Comparison of ENCODE assay signal across 24 cellular contexts in the genomic region with DNA sequence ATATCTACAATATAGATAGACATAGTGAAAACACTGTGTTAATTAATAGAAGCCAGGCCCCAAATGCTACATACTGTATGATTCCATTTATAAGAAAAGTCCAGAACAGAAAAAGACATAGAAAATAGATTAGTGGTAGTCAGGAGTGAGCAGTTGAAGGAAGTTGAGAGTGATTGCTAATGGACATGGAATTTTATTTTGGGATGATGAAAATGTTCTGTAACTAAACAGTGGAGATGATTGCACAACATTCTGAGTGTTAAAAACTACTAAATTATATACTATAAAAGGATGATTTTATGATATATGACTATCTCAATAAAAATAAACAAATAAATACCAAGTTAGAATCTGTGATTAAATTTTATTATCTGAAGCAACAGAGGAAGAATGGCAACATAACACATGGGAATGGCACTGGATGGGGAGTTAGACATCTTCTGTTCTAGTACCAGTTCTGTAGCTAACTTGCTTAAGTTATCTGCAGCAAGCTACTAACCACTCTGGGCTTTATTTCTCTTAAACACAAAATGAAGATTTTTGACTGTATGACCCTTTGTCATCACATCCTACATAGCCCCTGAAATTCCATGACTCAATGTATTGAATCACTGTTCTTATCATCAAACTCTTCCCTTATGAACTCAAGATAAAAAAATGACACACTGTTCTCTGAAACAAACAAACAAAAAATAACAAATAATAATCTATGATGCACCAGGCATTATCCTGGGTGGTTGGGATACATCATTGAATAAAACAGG.
A peak's percentile ranks its signal among the peaks of the same experiment; 100 is the strongest.
DNase-seq lines count a peak whose midpoint lies in the region; ATAC-seq and TF ChIP-seq lines count a peak whose summit lies in the region.
"Had no signal": no experiment of that assay in that cellular context is flagged by ENCODE, and none has a peak within 500 bp of the region (broad histone marks: within the 10 kb centered on the region; RNA-seq: fewer than 3 reads in every experiment).

No MANE protein-coding gene starts in this region.

- H3K9me3 Mint-ChIP-seq in WTC11, result peaks cover 14% of the 10 kb centered on the region
- H3K9me3 Mint-ChIP-seq: activated B cell treated with CpG ODN at 0.5 μM for 24 hours; activated CD4-positive, alpha-beta memory T cell treated with anti-CD3 and anti-CD28 coated beads for 36 hours had no signal

- peak; percentile 84 for DNase-seq in EH (ENCODE audit: low read depth)
- DNase-seq in NCI-H226, result peak; percentile 54
- peak; percentile 63 for DNase-seq in dedifferentiated amniotic fluid mesenchymal stem cell (ENCODE audit: extremely low spot score)
- DNase-seq in iris pigment epithelial cell (ENCODE audit: low read depth), result peak; percentile 70
- no peak for DNase-seq in HUDEP-2 (lab: John Stamatoyannopoulos, UW; ENCODE audit: unreplicated experiment in 76 of 76)
- no peak for DNase-seq in WTC11 (ENCODE audit: low spot score)
- no peak for DNase-seq in activated CD8-positive, alpha-beta memory T cell treated with anti-CD3 and anti-CD28 coated beads for 24 hours
- no peak for DNase-seq in NCI-H748 treated with DMSO at 0.1 percent for 48 hours (lab: John Stamatoyannopoulos, UW)
- DNase-seq: activated B cell treated with CpG ODN at 0.5 μM for 24 hours; activated CD4-positive, alpha-beta memory T cell treated with anti-CD3 and anti-CD28 coated beads for 36 hours; activated gamma-delta T cell treated with Interleukin-2 at 50 U/mL for 16 hours; activated T-cell treated with anti-CD3 and anti-CD28 coated beads for 4 hours; amniotic stem cell; central memory CD4-positive, alpha-beta T cell; DMS79; foreskin melanocyte; KG1; lower lobe of right lung; NCI-H187 treated with DMSO at 0.1 percent for 48 hours; psoas muscle; SK-N-SH; stimulated activated CD4-positive, alpha-beta T cell treated with anti-CD3 and anti-CD28 coated beads, Interleukin-2, amount 100 ng/mL, for 48 hours; stimulated activated naive CD8-positive, alpha-beta T cell treated with anti-CD3 and anti-CD28 coated beads, Interleukin-15, Interleukin-2, amounts not matched to agents 100 U/mL and 50 U/mL, for 24 hours had no signal

- POLR2A ChIA-PET in WTC11 (lab: Charles Lee), result no interaction called here

- H3K27me3 Mint-ChIP-seq in WTC11 (ENCODE audit: low read depth), result no peaks in the 10 kb centered on the region
- H3K27me3 Mint-ChIP-seq: activated B cell treated with CpG ODN at 0.5 μM for 24 hours had no signal

- H3K36me3 Mint-ChIP-seq in WTC11, result peaks cover 3% of the 10 kb centered on the region; the same call in 1 of the 2 replicates
- H3K36me3 Mint-ChIP-seq: activated CD4-positive, alpha-beta memory T cell treated with anti-CD3 and anti-CD28 coated beads for 36 hours had no signal

- no peak overlapping the region for H3K27ac Mint-ChIP-seq in WTC11
- H3K27ac Mint-ChIP-seq: activated B cell treated with CpG ODN at 0.5 μM for 24 hours; activated CD4-positive, alpha-beta memory T cell treated with anti-CD3 and anti-CD28 coated beads for 36 hours had no signal

- no peak for TF ChIP-seq CTCF in WTC11 (IDR thresholded peaks at IDR 0.05)

- ATAC-seq in WTC11, result no peak
- ATAC-seq: HCT116; lower lobe of right lung; psoas muscle; stimulated activated naive CD8-positive, alpha-beta T cell treated with anti-CD3 and anti-CD28 coated beads, Interleukin-15, Interleukin-2, amounts not matched to agents 100 U/mL and 50 U/mL, for 24 hours had no signal

- no peaks in the 10 kb centered on the region for H3K4me1 Mint-ChIP-seq in WTC11
- H3K4me1 Mint-ChIP-seq: activated B cell treated with CpG ODN at 0.5 μM for 24 hours had no signal

- no peak overlapping the region for H3K4me3 Mint-ChIP-seq in WTC11
- H3K4me3 Mint-ChIP-seq: activated B cell treated with CpG ODN at 0.5 μM for 24 hours; activated CD4-positive, alpha-beta memory T cell treated with anti-CD3 and anti-CD28 coated beads for 36 hours had no signal

- CTCF ChIA-PET in WTC11 (lab: Charles Lee), result no interaction called here

TF ChIP-seq in WTC11, 78 proteins besides CTCF, POLR2A, EP300 and RAD21:
- TF ChIP-seq CREB1 (CRISPR knock-in tag; IDR thresholded peaks at IDR 0.05) (no peak), ZNF671 (CRISPR knock-in tag; IDR thresholded peaks at IDR 0.05) (no peak), SOX15 (CRISPR knock-in tag; IDR thresholded peaks at IDR 0.05) (no peak), FOXP1 (CRISPR knock-in tag; IDR thresholded peaks at IDR 0.05; ENCODE audit: borderline replicate concordance) (no peak), FOXJ3 (CRISPR knock-in tag; IDR thresholded peaks at IDR 0.05; ENCODE audit: borderline replicate concordance) (no peak), KAT7 (CRISPR knock-in tag; IDR thresholded peaks at IDR 0.05; ENCODE audit: borderline replicate concordance) (no peak), SMAD4 (CRISPR knock-in tag; IDR thresholded peaks at IDR 0.05) (no peak), GTF2I (CRISPR knock-in tag; conservative IDR thresholded peaks at IDR 0.05) (no peak), GABPB1 (CRISPR knock-in tag; IDR thresholded peaks at IDR 0.05) (no peak)
- TF ChIP-seq, protein P1, sequence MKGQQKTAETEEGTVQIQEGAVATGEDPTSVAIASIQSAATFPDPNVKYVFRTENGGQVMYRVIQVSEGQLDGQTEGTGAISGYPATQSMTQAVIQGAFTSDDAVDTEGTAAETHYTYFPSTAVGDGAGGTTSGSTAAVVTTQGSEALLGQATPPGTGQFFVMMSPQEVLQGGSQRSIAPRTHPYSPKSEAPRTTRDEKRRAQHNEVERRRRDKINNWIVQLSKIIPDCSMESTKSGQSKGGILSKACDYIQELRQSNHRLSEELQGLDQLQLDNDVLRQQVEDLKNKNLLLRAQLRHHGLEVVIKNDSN (CRISPR knock-in tag; IDR thresholded peaks at IDR 0.05), result no peak

Comparison
In these comparisons a context has a peak if more than half of its experiments do, and no peak if none do; other contexts are left out.
1. DNase-seq: peak in EH (single experiment), NCI-H226 (single experiment), dedifferentiated amniotic fluid mesenchymal stem cell (single experiment) and iris pigment epithelial cell (single experiment); none in HUDEP-2 (0 of 76), WTC11 (single experiment), activated CD8-positive, alpha-beta memory T cell treated with anti-CD3 and anti-CD28 coated beads for 24 hours (single experiment) and NCI-H748 treated with DMSO at 0.1 percent for 48 hours (single experiment).